Comparison of ENCODE assay signal across 8 cellular contexts in the genomic region with DNA sequence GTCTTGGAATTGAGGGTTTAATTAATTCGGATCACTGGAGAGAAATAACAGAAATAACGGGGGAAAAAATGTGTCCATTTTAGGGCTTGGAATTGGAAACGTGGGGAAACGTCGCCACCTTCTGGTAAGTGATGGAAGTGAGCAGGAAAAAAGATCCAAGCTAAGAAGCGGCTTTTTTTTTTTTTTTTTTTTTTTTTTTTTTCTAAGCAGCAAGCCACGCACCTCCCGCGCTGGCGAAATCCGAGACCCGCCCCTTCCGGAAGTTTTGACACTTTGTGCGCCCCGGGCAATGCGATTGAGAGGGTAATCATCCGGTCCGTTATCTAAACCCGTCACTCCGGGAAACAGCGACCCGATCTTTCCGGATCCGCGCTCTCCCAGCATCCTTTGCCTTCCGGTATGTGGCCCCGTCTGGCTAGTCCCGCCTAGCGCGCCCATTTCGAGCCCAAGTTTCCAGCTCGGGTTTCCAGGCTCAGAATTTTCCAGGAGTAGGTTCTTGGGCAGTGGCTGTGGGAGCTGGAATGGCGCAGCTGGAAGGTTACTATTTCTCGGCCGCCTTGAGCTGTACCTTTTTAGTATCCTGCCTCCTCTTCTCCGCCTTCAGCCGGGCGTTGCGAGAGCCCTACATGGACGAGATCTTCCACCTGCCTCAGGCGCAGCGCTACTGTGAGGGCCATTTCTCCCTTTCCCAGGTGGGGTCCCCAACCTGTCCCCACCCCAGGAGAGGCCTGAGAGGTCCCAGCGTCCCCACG.
DNase-seq lines count a peak whose midpoint lies in the region; ATAC-seq and FAIRE-seq lines count a peak whose summit lies in the region.

A gene with protein sequence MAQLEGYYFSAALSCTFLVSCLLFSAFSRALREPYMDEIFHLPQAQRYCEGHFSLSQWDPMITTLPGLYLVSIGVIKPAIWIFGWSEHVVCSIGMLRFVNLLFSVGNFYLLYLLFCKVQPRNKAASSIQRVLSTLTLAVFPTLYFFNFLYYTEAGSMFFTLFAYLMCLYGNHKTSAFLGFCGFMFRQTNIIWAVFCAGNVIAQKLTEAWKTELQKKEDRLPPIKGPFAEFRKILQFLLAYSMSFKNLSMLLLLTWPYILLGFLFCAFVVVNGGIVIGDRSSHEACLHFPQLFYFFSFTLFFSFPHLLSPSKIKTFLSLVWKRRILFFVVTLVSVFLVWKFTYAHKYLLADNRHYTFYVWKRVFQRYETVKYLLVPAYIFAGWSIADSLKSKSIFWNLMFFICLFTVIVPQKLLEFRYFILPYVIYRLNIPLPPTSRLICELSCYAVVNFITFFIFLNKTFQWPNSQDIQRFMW (plus strand): TSS at position 418 of the 752 bp plus-strand sequence. CDS start 104 bp downstream, at position 522.

- peak within 1 kb of the TSS; percentile 95 for H3K27ac ChIP-seq in BLaER1

- no peaks in the 10 kb centered on the region for H3K9me3 ChIP-seq in BLaER1

- peak; percentile 91 for FAIRE-seq in GM19239 (lab: Jason Lieb, UNC)
- FAIRE-seq in colon (lab: Jason Lieb, UNC) = peak; percentile 68

- peaks cover 19% of the 10 kb centered on the region for H3K4me1 ChIP-seq in BLaER1

- ATAC-seq in HG03457 (IDR thresholded peaks at IDR 0.05; ENCODE audit: unreplicated experiment) = peak; percentile 100

- H3K27me3 ChIP-seq in BLaER1 = no peaks in the 10 kb centered on the region

- peak within 1 kb of the TSS; percentile 95 for H3K9ac ChIP-seq in BLaER1

- peak within 1 kb of the TSS; percentile 95 for H3K4me2 ChIP-seq in BLaER1

- peak within 1 kb of the TSS; percentile 91 for H3K4me3 ChIP-seq in BLaER1

- peak; percentile 36 for DNase-seq in GM19239 (ENCODE audit: insufficient read length, low spot score)
- peak; percentile 69 for DNase-seq in NCI-H524 treated with DMSO at 0.1 percent for 48 hours (lab: John Stamatoyannopoulos, UW)
- peak; percentile 96 to 97 for DNase-seq in activated CD4-positive, alpha-beta T cell treated with anti-CD3 and anti-CD28 coated beads for 4 hours
- DNase-seq in kidney tubule cell (ENCODE audit: low spot score) = peak; percentile 97
- DNase-seq in stimulated activated CD4-positive, alpha-beta T cell treated with anti-CD3 and anti-CD28 coated beads, Interleukin-1b, Interleukin-23, amount 100 ng/mL, for 24 hours (ENCODE audit: low read depth in 4 of 4, low spot score in 1 of 4) = peak; percentile 85 to 95 (median 90)

- no peaks in the 10 kb centered on the region for H4K20me1 ChIP-seq in BLaER1

- peaks cover 9% of the 10 kb centered on the region; the same call in 1 of the 2 replicates for H3K36me3 ChIP-seq in BLaER1

Comparison
In these comparisons a context has a peak if more than half of its experiments do, and no peak if none do; other contexts are left out.
1. Peak in every context shown above with its lines: DNase-seq, ATAC-seq, H3K4me3 ChIP-seq and H3K27ac ChIP-seq.
2. DNase-seq: peak in every context shown above with its lines; median percentile 97 in kidney tubule cell; 96 in activated CD4-positive, alpha-beta T cell treated with anti-CD3 and anti-CD28 coated beads for 4 hours; 90 in stimulated activated CD4-positive, alpha-beta T cell treated with anti-CD3 and anti-CD28 coated beads, Interleukin-1b, Interleukin-23, amount 100 ng/mL, for 24 hours; 69 in NCI-H524 treated with DMSO at 0.1 percent for 48 hours; 36 in GM19239.